In the genomic region with DNA sequence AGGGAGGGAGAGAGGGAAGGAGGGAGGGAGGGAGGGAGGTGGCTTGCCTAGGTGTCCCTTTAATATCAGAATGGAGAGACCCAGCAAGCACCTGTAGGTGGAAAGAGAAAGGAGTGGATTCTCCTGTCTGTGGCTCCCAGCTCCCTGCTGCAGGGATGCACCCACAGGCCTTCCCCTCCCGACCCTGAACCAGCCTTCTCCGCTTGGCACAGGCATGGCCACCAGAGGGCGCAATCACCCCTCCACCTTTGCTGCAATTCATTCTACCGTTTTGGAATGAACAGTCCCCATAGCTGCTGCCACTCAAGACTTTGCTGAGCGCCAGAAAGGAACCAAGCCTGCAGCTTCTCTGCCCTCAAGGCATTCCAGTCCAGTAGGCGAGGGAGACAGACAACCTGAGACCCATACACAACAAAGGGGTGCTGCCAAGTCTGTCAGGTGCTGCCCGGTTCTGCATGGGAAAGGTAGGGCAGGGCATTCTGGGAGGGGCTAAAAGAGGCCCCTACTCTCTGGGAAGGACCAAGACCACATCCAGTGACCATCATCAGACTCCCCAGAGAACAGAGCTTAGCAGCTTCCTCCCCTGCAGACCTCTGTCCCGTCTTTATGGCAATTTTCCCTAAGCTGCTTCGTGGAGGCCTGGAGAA, we compare ENCODE assay signal across 1 cellular context.
TF ChIP-seq lines count a peak whose summit lies in the region.

No MANE protein-coding gene starts in this region.

TF ChIP-seq in HepG2, 621 proteins besides CTCF, POLR2A, EP300 and RAD21 (continued from another document and continues in another):
- TF ChIP-seq, protein P1, sequence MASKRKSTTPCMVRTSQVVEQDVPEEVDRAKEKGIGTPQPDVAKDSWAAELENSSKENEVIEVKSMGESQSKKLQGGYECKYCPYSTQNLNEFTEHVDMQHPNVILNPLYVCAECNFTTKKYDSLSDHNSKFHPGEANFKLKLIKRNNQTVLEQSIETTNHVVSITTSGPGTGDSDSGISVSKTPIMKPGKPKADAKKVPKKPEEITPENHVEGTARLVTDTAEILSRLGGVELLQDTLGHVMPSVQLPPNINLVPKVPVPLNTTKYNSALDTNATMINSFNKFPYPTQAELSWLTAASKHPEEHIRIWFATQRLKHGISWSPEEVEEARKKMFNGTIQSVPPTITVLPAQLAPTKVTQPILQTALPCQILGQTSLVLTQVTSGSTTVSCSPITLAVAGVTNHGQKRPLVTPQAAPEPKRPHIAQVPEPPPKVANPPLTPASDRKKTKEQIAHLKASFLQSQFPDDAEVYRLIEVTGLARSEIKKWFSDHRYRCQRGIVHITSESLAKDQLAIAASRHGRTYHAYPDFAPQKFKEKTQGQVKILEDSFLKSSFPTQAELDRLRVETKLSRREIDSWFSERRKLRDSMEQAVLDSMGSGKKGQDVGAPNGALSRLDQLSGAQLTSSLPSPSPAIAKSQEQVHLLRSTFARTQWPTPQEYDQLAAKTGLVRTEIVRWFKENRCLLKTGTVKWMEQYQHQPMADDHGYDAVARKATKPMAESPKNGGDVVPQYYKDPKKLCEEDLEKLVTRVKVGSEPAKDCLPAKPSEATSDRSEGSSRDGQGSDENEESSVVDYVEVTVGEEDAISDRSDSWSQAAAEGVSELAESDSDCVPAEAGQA (IDR thresholded peaks at IDR 0.05; ENCODE audit: low read depth): no peak
- TF ChIP-seq, protein P1 (CRISPR knock-in tag; IDR thresholded peaks at IDR 0.05; ENCODE audit: borderline replicate concordance): no peak
- TF ChIP-seq, protein P2, sequence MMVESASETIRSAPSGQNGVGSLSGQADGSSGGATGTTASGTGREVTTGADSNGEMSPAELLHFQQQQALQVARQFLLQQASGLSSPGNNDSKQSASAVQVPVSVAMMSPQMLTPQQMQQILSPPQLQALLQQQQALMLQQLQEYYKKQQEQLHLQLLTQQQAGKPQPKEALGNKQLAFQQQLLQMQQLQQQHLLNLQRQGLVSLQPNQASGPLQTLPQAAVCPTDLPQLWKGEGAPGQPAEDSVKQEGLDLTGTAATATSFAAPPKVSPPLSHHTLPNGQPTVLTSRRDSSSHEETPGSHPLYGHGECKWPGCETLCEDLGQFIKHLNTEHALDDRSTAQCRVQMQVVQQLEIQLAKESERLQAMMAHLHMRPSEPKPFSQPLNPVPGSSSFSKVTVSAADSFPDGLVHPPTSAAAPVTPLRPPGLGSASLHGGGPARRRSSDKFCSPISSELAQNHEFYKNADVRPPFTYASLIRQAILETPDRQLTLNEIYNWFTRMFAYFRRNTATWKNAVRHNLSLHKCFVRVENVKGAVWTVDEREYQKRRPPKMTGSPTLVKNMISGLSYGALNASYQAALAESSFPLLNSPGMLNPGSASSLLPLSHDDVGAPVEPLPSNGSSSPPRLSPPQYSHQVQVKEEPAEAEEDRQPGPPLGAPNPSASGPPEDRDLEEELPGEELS (CRISPR knock-in tag; IDR thresholded peaks at IDR 0.05): no peak
- TF ChIP-seq, protein P3, sequence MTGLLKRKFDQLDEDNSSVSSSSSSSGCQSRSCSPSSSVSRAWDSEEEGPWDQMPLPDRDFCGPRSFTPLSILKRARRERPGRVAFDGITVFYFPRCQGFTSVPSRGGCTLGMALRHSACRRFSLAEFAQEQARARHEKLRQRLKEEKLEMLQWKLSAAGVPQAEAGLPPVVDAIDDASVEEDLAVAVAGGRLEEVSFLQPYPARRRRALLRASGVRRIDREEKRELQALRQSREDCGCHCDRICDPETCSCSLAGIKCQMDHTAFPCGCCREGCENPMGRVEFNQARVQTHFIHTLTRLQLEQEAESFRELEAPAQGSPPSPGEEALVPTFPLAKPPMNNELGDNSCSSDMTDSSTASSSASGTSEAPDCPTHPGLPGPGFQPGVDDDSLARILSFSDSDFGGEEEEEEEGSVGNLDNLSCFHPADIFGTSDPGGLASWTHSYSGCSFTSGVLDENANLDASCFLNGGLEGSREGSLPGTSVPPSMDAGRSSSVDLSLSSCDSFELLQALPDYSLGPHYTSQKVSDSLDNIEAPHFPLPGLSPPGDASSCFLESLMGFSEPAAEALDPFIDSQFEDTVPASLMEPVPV (CRISPR knock-in tag; IDR thresholded peaks at IDR 0.05): no peak
- TF ChIP-seq ZNF230 (CRISPR knock-in tag; IDR thresholded peaks at IDR 0.05): no peak
- TF ChIP-seq, protein P4, sequence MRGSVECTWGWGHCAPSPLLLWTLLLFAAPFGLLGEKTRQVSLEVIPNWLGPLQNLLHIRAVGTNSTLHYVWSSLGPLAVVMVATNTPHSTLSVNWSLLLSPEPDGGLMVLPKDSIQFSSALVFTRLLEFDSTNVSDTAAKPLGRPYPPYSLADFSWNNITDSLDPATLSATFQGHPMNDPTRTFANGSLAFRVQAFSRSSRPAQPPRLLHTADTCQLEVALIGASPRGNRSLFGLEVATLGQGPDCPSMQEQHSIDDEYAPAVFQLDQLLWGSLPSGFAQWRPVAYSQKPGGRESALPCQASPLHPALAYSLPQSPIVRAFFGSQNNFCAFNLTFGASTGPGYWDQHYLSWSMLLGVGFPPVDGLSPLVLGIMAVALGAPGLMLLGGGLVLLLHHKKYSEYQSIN (CRISPR knock-in tag; IDR thresholded peaks at IDR 0.05; ENCODE audit: borderline replicate concordance): no peak
- no peak for TF ChIP-seq NCOA1 (CRISPR knock-in tag; IDR thresholded peaks at IDR 0.05)
- no peak for TF ChIP-seq ZNF883 (CRISPR knock-in tag; IDR thresholded peaks at IDR 0.05; ENCODE audit: not compliant biosample characterization)
- TF ChIP-seq SOX6 (IDR thresholded peaks at IDR 0.05): no peak
- TF ChIP-seq SOX6 (CRISPR knock-in tag; IDR thresholded peaks at IDR 0.05): no peak
- TF ChIP-seq SP140L (CRISPR knock-in tag; IDR thresholded peaks at IDR 0.05; ENCODE audit: borderline replicate concordance): no peak
- TF ChIP-seq ZNF350 (CRISPR knock-in tag; IDR thresholded peaks at IDR 0.05; ENCODE audit: borderline replicate concordance, low read depth): 0 out of 2 replicates have a peak, but pooled peaks have one; percentile 35
- TF ChIP-seq KAT8 (CRISPR knock-in tag; IDR thresholded peaks at IDR 0.05): no peak
- TF ChIP-seq ZSCAN25 (CRISPR knock-in tag; IDR thresholded peaks at IDR 0.05): peak; percentile 59; the same call in 1 of the 2 replicates
- TF ChIP-seq RFXANK (CRISPR knock-in tag; IDR thresholded peaks at IDR 0.05): no peak
- TF ChIP-seq MAF1 (CRISPR knock-in tag; IDR thresholded peaks at IDR 0.05; ENCODE audit: borderline replicate concordance): no peak
- TF ChIP-seq CBX5 (CRISPR knock-in tag; IDR thresholded peaks at IDR 0.05; ENCODE audit: borderline replicate concordance): 0 out of 2 replicates have a peak, but pooled peaks have one; percentile 47
- TF ChIP-seq, protein P5, sequence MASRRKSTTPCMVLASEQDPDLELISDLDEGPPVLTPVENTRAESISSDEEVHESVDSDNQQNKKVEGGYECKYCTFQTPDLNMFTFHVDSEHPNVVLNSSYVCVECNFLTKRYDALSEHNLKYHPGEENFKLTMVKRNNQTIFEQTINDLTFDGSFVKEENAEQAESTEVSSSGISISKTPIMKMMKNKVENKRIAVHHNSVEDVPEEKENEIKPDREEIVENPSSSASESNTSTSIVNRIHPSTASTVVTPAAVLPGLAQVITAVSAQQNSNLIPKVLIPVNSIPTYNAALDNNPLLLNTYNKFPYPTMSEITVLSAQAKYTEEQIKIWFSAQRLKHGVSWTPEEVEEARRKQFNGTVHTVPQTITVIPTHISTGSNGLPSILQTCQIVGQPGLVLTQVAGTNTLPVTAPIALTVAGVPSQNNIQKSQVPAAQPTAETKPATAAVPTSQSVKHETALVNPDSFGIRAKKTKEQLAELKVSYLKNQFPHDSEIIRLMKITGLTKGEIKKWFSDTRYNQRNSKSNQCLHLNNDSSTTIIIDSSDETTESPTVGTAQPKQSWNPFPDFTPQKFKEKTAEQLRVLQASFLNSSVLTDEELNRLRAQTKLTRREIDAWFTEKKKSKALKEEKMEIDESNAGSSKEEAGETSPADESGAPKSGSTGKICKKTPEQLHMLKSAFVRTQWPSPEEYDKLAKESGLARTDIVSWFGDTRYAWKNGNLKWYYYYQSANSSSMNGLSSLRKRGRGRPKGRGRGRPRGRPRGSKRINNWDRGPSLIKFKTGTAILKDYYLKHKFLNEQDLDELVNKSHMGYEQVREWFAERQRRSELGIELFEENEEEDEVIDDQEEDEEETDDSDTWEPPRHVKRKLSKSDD (CRISPR knock-in tag; IDR thresholded peaks at IDR 0.05; ENCODE audit: low read depth): no peak
- TF ChIP-seq ZNF253 (CRISPR knock-in tag; IDR thresholded peaks at IDR 0.05; ENCODE audit: borderline replicate concordance): no peak
- TF ChIP-seq MTA3 (CRISPR knock-in tag; IDR thresholded peaks at IDR 0.05): no peak
- no peak for TF ChIP-seq TBX2 (CRISPR knock-in tag; IDR thresholded peaks at IDR 0.05; ENCODE audit: borderline replicate concordance)
- no peak for TF ChIP-seq ZNF816 (CRISPR knock-in tag; IDR thresholded peaks at IDR 0.05; ENCODE audit: borderline replicate concordance)
- no peak for TF ChIP-seq ZNF256 (CRISPR knock-in tag; conservative IDR thresholded peaks at IDR 0.05)
- TF ChIP-seq PTBP1 (IDR thresholded peaks at IDR 0.05; ENCODE audit: low read depth, low read length, poor library complexity, severe bottlenecking): no peak
- peak; percentile 42 for TF ChIP-seq SALL1 (CRISPR knock-in tag; IDR thresholded peaks at IDR 0.05)
- TF ChIP-seq MYC (CRISPR knock-in tag; IDR thresholded peaks at IDR 0.05; ENCODE audit: borderline replicate concordance): no peak
- TF ChIP-seq CAMTA2 (CRISPR knock-in tag; IDR thresholded peaks at IDR 0.05; ENCODE audit: borderline replicate concordance): no peak
- TF ChIP-seq PRPF4 (IDR thresholded peaks at IDR 0.05; ENCODE audit: low read depth, low read length, poor library complexity, severe bottlenecking): no peak
- no peak for TF ChIP-seq CHD4 (IDR thresholded peaks at IDR 0.05; ENCODE audit: borderline replicate concordance, low read length)
- TF ChIP-seq, protein P6, sequence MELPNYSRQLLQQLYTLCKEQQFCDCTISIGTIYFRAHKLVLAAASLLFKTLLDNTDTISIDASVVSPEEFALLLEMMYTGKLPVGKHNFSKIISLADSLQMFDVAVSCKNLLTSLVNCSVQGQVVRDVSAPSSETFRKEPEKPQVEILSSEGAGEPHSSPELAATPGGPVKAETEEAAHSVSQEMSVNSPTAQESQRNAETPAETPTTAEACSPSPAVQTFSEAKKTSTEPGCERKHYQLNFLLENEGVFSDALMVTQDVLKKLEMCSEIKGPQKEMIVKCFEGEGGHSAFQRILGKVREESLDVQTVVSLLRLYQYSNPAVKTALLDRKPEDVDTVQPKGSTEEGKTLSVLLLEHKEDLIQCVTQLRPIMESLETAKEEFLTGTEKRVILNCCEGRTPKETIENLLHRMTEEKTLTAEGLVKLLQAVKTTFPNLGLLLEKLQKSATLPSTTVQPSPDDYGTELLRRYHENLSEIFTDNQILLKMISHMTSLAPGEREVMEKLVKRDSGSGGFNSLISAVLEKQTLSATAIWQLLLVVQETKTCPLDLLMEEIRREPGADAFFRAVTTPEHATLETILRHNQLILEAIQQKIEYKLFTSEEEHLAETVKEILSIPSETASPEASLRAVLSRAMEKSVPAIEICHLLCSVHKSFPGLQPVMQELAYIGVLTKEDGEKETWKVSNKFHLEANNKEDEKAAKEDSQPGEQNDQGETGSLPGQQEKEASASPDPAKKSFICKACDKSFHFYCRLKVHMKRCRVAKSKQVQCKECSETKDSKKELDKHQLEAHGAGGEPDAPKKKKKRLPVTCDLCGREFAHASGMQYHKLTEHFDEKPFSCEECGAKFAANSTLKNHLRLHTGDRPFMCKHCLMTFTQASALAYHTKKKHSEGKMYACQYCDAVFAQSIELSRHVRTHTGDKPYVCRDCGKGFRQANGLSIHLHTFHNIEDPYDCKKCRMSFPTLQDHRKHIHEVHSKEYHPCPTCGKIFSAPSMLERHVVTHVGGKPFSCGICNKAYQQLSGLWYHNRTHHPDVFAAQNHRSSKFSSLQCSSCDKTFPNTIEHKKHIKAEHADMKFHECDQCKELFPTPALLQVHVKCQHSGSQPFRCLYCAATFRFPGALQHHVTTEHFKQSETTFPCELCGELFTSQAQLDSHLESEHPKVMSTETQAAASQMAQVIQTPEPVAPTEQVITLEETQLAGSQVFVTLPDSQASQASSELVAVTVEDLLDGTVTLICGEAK (IDR thresholded peaks at IDR 0.05): no peak
- TF ChIP-seq, protein P6 (CRISPR knock-in tag; IDR thresholded peaks at IDR 0.05): no peak
- TF ChIP-seq TMF1 (CRISPR knock-in tag; IDR thresholded peaks at IDR 0.05; ENCODE audit: low read depth): no peak
- TF ChIP-seq ZNF136 (CRISPR knock-in tag; IDR thresholded peaks at IDR 0.05; ENCODE audit: low read depth): no peak
- TF ChIP-seq ZNF326 (CRISPR knock-in tag; IDR thresholded peaks at IDR 0.05; ENCODE audit: borderline replicate concordance): no peak
